Comparison of ENCODE assay signal across 20 cellular contexts in the genomic region with DNA sequence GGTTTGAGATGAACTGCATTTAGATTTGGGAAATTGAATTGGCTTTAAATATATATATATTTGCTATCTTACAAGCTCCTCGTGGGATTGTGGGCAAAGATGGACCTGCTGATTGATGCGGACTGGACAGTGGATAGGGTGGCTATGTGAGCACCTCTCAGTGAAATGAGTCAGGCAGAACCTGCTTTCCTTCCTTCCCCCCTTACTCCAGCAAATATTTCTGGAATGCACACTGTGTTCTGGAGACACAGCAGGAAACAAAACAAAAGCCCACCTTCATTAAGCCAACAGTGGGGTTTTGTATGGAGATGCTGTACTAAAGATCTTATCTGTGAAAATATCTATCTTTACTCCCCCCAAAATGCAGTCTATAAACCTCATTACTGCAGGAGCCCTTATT.
"Had no signal": no experiment of that assay in that cellular context is flagged by ENCODE, and none has a peak within 500 bp of the region (broad histone marks: within the 10 kb centered on the region; RNA-seq: fewer than 3 reads in every experiment).

No MANE protein-coding gene starts in this region.

- H3K4me3 ChIP-seq: coronary artery, lower lobe of right lung, mucosa of descending colon, tibial nerve, vagina had no signal

- H3K27ac ChIP-seq: brain microvascular endothelial cell, coronary artery, lower lobe of right lung, tibial nerve, vagina had no signal

- H3K36me3 ChIP-seq: brain microvascular endothelial cell, lower lobe of right lung, tibial nerve, vagina had no signal

- ATAC-seq: lower lobe of right lung, mucosa of descending colon had no signal

- DNase-seq: activated CD4-positive, alpha-beta T cell treated with anti-CD3 and anti-CD28 coated beads, Interleukin-2, amount 50 U/mL, for 1 hour; activated CD4-positive, CD25-positive, alpha-beta regulatory T cell; activated CD8-positive, alpha-beta memory T cell treated with anti-CD3 and anti-CD28 coated beads for 24 hours; activated gamma-delta T cell treated with Interleukin-2 at 50 U/mL for 16 hours; activated naive CD8-positive, alpha-beta T cell treated with anti-CD3 and anti-CD28 coated beads for 36 hours; brain microvascular endothelial cell; effector CD8-positive, alpha-beta T cell; foreskin fibroblast; hippocampal formation; lower lobe of right lung; mucosa of descending colon; naive thymus-derived CD4-positive, alpha-beta T cell; posterior cingulate gyrus; stimulated activated CD4-positive, alpha-beta T cell treated with anti-CD3 and anti-CD28 coated beads, Interleukin-4, amount 100 ng/mL, for 1 hour; stimulated activated naive CD4-positive, alpha-beta T cell; substantia nigra had no signal

- H3K4me1 ChIP-seq: vagina had no signal

- FAIRE-seq: TTC549 had no signal

- H3K27me3 ChIP-seq: brain microvascular endothelial cell, tibial nerve, vagina had no signal

- H3K9me3 ChIP-seq: lower lobe of right lung, mucosa of descending colon, tibial nerve, vagina had no signal
